Comparison of ENCODE assay signal across 1 cellular context in genomic region chr2:230779607-230780006, GRCh38.
A peak's percentile ranks its signal among the peaks of the same experiment; 100 is the strongest.
TF ChIP-seq lines count a peak whose summit lies in the region.

No MANE protein-coding gene starts in this region.

TF ChIP-seq in HepG2, 621 proteins besides CTCF, POLR2A, EP300 and RAD21:
- no peak for TF ChIP-seq ZNF639 (CRISPR knock-in tag; conservative IDR thresholded peaks at IDR 0.05)
- TF ChIP-seq SRSF9 (IDR thresholded peaks at IDR 0.05; ENCODE audit: borderline replicate concordance, insufficient read depth, low read depth, low read length, poor library complexity, severe bottlenecking) = no peak
- peak in 1 of 2 experiments; percentile 67; a peak in 3 of 4 replicates for TF ChIP-seq MAFK (conservative IDR thresholded peaks at IDR 0.05 in 1 of 2, IDR thresholded peaks at IDR 0.05 in 1 of 2; ENCODE audit: low read length in 2 of 2)
- 0 out of 2 replicates have a peak, but pooled peaks have one; percentile 39 for TF ChIP-seq MAFF (IDR thresholded peaks at IDR 0.05; ENCODE audit: low read depth, low read length)
TF ChIP-seq in HepG2: peak in this region for 2.
